In the genomic region with DNA sequence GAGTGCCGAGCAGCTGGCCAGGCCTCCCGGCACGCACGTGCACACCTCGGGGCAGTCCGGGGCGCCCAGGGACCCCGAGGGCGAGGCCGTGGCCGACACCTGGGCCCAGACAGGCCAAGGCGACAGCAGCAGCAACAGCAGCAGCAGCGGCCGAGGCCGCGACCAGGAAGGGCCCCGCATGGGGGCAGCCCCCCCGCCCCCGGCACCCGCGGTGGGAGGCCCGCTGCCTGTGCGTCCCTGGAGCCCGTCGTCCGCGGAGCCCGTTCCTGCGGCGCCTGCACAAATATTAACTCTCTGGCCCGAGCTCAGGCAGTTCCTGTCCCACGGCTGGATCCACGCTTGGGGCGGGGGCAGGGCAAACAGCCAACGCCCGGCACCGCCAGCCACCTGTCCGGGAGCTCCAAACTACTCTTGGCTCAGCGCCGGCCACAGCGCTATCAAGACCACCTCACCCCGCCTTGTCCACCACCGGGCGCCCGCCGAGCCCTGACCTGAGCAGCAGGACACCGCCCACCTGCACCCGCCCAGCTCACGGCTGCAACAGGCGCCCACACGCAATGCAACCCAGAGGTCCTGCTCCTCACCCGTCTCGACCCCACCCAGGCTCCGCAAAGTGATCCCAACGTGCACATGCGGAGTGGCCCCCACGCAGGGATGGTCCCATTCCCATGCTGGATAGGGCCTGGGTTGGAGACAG, we compare ENCODE assay signal across 10 cellular contexts. TPM values are rescaled to one million over a fixed set of nuclear protein-coding genes. Genes with fewer than 3 reads are reported as not detected.
A peak's percentile ranks its signal among the peaks of the same experiment; 100 is the strongest.
DNase-seq lines count a peak whose midpoint lies in the region; ATAC-seq, FAIRE-seq and TF ChIP-seq lines count a peak whose summit lies in the region.
"Had no signal": no experiment of that assay in that cellular context is flagged by ENCODE, and none has a peak within 500 bp of the region (broad histone marks: within the 10 kb centered on the region; RNA-seq: fewer than 3 reads in every experiment).

A gene with protein sequence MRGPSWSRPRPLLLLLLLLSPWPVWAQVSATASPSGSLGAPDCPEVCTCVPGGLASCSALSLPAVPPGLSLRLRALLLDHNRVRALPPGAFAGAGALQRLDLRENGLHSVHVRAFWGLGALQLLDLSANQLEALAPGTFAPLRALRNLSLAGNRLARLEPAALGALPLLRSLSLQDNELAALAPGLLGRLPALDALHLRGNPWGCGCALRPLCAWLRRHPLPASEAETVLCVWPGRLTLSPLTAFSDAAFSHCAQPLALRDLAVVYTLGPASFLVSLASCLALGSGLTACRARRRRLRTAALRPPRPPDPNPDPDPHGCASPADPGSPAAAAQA (minus strand): TSS at position 288 of the 697 bp plus-strand sequence. CDS start 108 bp downstream, at position 180.

- H3K4me3 Mint-ChIP-seq in naive thymus-derived CD8-positive, alpha-beta T cell: peak within 1 kb of the TSS in 6 of 10 donors; percentile 33 to 81 (median 58)

- no peak within 1 kb of the TSS for H3K27ac ChIP-seq in HUES6 (ENCODE audit: low read depth, low read length)
- H3K27ac ChIP-seq in colonic mucosa: no peak within 1 kb of the TSS
- H3K27ac ChIP-seq: foreskin keratinocyte had no signal

- no peak for ATAC-seq in naive thymus-derived CD8-positive, alpha-beta T cell
- ATAC-seq in GM21526 (IDR thresholded peaks at IDR 0.05; ENCODE audit: low FRiP score, unreplicated experiment): no peak

- TF ChIP-seq POLR2A in GM12891 (IDR thresholded peaks at IDR 0.05; ENCODE audit: low read depth, low read length): no peak

- peaks cover 98% of the 10 kb centered on the region for H3K27me3 ChIP-seq in HUES6 (ENCODE audit: control insufficient read depth, insufficient read depth, low read length)
- peaks cover 53% of the 10 kb centered on the region for H3K27me3 ChIP-seq in colonic mucosa

- H3K4me3 ChIP-seq in HUES6 (ENCODE audit: low read depth, low read length) (peak within 1 kb of the TSS; percentile 63), colonic mucosa (peak within 1 kb of the TSS; percentile 40)

- no peak within 1 kb of the TSS for H3K27ac Mint-ChIP-seq in naive thymus-derived CD8-positive, alpha-beta T cell

- H3K9ac ChIP-seq in HUES6 (ENCODE audit: low read length) (no peak within 1 kb of the TSS), colonic mucosa (ENCODE audit: low read depth in 2 of 2, low read length in 2 of 2) (peak within 1 kb of the TSS; percentile 34 to 35)

- H3K36me3 Mint-ChIP-seq in naive thymus-derived CD8-positive, alpha-beta T cell: no peaks in the 10 kb centered on the region

- H3K36me3 ChIP-seq in HUES6 (ENCODE audit: control insufficient read depth, insufficient read depth, low read length): no peaks in the 10 kb centered on the region
- H3K36me3 ChIP-seq in colonic mucosa: no peaks in the 10 kb centered on the region

- DNase-seq in AG20443 (ENCODE audit: low spot score) (peak; percentile 10), colonic mucosa (peak; percentile 59), NCI-H526 treated with DMSO at 0.1 percent for 48 hours (lab: John Stamatoyannopoulos, UW) (no peak), GM12891 (ENCODE audit: insufficient read length, low spot score) (no peak), COLO668 (lab: John Stamatoyannopoulos, UW; ENCODE audit: unreplicated experiment) (no peak)
- DNase-seq in naive thymus-derived CD8-positive, alpha-beta T cell: no peak
- DNase-seq: activated CD8-positive, alpha-beta memory T cell treated with anti-CD3 and anti-CD28 coated beads, Interleukin-2, amount 50 U/mL, for 4 hours had no signal

- H3K4me1 ChIP-seq in HUES6 (ENCODE audit: control insufficient read depth, insufficient read depth, low read length) (peaks cover 8% of the 10 kb centered on the region), colonic mucosa (peaks cover 18% of the 10 kb centered on the region)
- H3K4me1 ChIP-seq: foreskin keratinocyte had no signal

- FAIRE-seq in GM12891 (lab: Jason Lieb, UNC): no peak

- H3K9me3 Mint-ChIP-seq in naive thymus-derived CD8-positive, alpha-beta T cell: peaks cover 0 to 4% (median 0%) of the 10 kb centered on the region in 9 donors

- peaks cover 4 to 41% (median 8%) of the 10 kb centered on the region in 5 donors for H3K27me3 Mint-ChIP-seq in naive thymus-derived CD8-positive, alpha-beta T cell

- H3K4me1 Mint-ChIP-seq in naive thymus-derived CD8-positive, alpha-beta T cell: peaks cover 0 to 16% (median 5%) of the 10 kb centered on the region in 4 donors

- intact Hi-C loops in colonic mucosa (cut with DNase I): no loop called here

- H3K9me3 ChIP-seq in HUES6 (ENCODE audit: control insufficient read depth, insufficient read depth, low read depth, low read length) (no peaks in the 10 kb centered on the region), colonic mucosa (no peaks in the 10 kb centered on the region)

- no peak for TF ChIP-seq CTCF in colonic mucosa (IDR thresholded peaks at IDR 0.05)

- POLR2A ChIA-PET in naive thymus-derived CD8-positive, alpha-beta T cell (lab: Charles Lee): interaction anchor here (1.3 kb wide), 1 partner anchor 19 kb away, joined by 6 read pairs; a partner anchor contains a TSS

TF ChIP-seq in GM12891, 5 proteins besides CTCF, POLR2A, EP300 and RAD21:
- no peak for TF ChIP-seq POLR2AphosphoS5 (IDR thresholded peaks at IDR 0.05; ENCODE audit: low read depth, low read length)
- TF ChIP-seq POU2F2 (IDR thresholded peaks at IDR 0.05; ENCODE audit: low read depth, low read length): no peak
- TF ChIP-seq TAF1 (IDR thresholded peaks at IDR 0.05; ENCODE audit: low read depth, low read length): no peak
- TF ChIP-seq PAX5 (IDR thresholded peaks at IDR 0.05; ENCODE audit: insufficient read depth, low read length, severe bottlenecking): no peak
- no peak for TF ChIP-seq SPI1 (IDR thresholded peaks at IDR 0.05; ENCODE audit: low read depth, low read length)
TF ChIP-seq in GM12891: peak in this region for 0.

RNA-seq across cellular contexts. Expression of the gene that starts here (rescaled TPM):
- total RNA-seq in colonic mucosa: 10 to 100 TPM; 64.6 to 95.8 TPM
- total RNA-seq in naive thymus-derived CD8-positive, alpha-beta T cell: not detected
- not detected for polyA plus RNA-seq in naive thymus-derived CD8-positive, alpha-beta T cell
- 0.09 TPM for polyA plus RNA-seq in GM12891 (2012; ENCODE audit: low read depth, missing spikeins)
- total RNA-seq: foreskin keratinocyte had no signal
- polyA plus RNA-seq: foreskin keratinocyte had no signal

Comparison
In these comparisons a context has a peak if more than half of its experiments do, and no peak if none do; other contexts are left out.
1. RNA of the gene that starts here (total RNA-seq): 64.6 to 95.8 TPM in colonic mucosa; not detected in naive thymus-derived CD8-positive, alpha-beta T cell; every median in the first group is over 10 times any median in the second.
2. DNase-seq: peak in AG20443 (single experiment) and colonic mucosa (single experiment); none in naive thymus-derived CD8-positive, alpha-beta T cell (0 of 10), NCI-H526 treated with DMSO at 0.1 percent for 48 hours (single experiment), GM12891 (single experiment) and COLO668 (single experiment).